In the genomic region with DNA sequence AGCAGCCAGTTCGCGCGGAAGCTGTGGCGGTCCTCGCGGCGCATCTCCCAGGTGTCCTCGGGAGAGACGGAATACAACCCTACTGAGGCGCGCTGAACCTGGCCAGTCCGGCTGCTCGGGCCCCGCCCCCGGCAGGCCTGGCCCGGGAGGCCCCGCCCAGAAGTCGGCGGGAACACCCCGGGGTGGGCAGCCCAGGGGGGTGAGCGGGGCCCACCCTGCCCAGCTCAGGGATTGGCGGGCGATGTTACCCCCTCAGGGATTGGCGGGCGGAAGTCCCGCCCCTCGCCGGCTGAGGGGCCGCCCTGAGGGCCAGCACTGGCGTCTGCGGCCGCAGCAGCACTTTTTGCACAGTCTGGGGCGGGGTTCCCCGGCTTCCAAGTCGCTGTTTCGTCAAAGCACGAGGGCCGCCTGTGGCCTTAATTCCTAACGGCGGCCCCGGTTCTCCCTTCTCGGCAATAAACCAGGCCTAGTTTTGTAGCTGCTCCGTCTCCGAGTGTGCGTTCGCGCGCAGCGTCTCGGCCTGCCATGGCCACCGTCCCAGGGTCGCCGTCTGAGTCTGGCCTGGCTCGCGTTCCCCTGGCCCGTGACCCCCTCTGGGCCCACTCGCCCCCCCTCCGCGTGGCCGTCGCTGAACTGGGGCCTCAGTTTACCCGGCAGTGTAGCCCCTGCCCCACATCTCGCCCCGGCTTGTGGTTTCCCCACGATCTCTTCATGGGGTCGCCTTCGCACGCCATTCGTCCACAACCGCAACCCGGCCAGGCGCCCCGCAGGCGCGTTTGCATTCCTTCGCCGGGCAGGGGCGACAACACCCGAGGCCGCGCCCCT, we compare ENCODE assay signal across 8 cellular contexts. TPM values are rescaled to one million over a fixed set of nuclear protein-coding genes. Genes with fewer than 3 reads are reported as not detected.
A peak's percentile ranks its signal among the peaks of the same experiment; 100 is the strongest.
DNase-seq lines count a peak whose midpoint lies in the region; ATAC-seq, FAIRE-seq and TF ChIP-seq lines count a peak whose summit lies in the region.

No MANE protein-coding gene starts in this region.

- H3K4me1 ChIP-seq in GM12878 (ENCODE audit: control insufficient read depth, insufficient read depth, low read length): peaks cover 5% of the 10 kb centered on the region; the same call in 1 of the 2 replicates
- H3K4me1 ChIP-seq in iPS DF 6.9 (ENCODE audit: control insufficient read depth, insufficient read depth, low read length): peaks cover 6% of the 10 kb centered on the region; the same call in 1 of the 2 replicates

- in situ Hi-C loops in GM12878 (cut with MboI): no loop called here

- H3K27me3 ChIP-seq in GM12878 (replicated peaks in 1 of 2; ENCODE audit: control insufficient read depth in 2 of 2, insufficient read depth in 2 of 2, low read length in 1 of 2) (no peaks in the 10 kb centered on the region), iPS DF 6.9 (ENCODE audit: control insufficient read depth, insufficient read depth, low read length) (no peaks in the 10 kb centered on the region)

- CTCF ChIA-PET in AG04449 (lab: Yijun Ruan, JAX) (interaction anchor here (0.9 to 1.3 kb wide), 2 partner anchors 10 to 315 kb away, joined by 3 to 7 read pairs; no protein-coding TSS in a partner anchor), GM12878 (lab: Yijun Ruan, JAX) (interaction anchor here (0.6 to 1.2 kb wide), 4 partner anchors 12 to 210 kb away, joined by 3 to 5 read pairs (median 3); no protein-coding TSS in a partner anchor)

- ATAC-seq in HG03460 (IDR thresholded peaks at IDR 0.05; ENCODE audit: unreplicated experiment) (peak; percentile 80), GM12878 (peak; percentile 96), sciatic nerve (peak; percentile 97)

- H3K27ac ChIP-seq in GM12878 (ENCODE audit: control insufficient read depth, insufficient read depth) (peak overlapping the region; percentile 66), iPS DF 6.9 (ENCODE audit: low read length) (no peak overlapping the region)

- POLR2A ChIA-PET in AG04449 (lab: Yijun Ruan, JAX): interaction anchor here (0.9 to 1.2 kb wide), 3 partner anchors 22 to 32 kb away, joined by 3 to 4 read pairs (median 3); partner anchors contain the start of gene NBEAL2
- POLR2A ChIA-PET in GM12878 (lab: Charles Lee): interaction anchor here (0.5 to 1.2 kb wide), 3 partner anchors 25 to 83 kb away, joined by 3 to 4 read pairs (median 3); no protein-coding TSS in a partner anchor

- no TSS peak for BruUV-seq in GM12878 (replicated peaks; lab: Mats Ljungman, UMichigan)

- SMC1A ChIA-PET in GM12878 (lab: Charles Lee; ENCODE audit: uncharacterized antibody, unreplicated experiment): interaction anchor here (0.8 to 1.2 kb wide), 3 partner anchors 10 to 219 kb away, joined by 3 read pairs; no protein-coding TSS in a partner anchor

- no peaks in the 10 kb centered on the region for H4K20me1 ChIP-seq in GM12878 (ENCODE audit: control insufficient read depth, insufficient read depth)

- H3K9me3 ChIP-seq in GM12878 (replicated peaks; ENCODE audit: control insufficient read depth, insufficient read depth, low read length) (no peaks in the 10 kb centered on the region), iPS DF 6.9 (ENCODE audit: control insufficient read depth, insufficient read depth, low read length) (no peaks in the 10 kb centered on the region)

- H3K9ac ChIP-seq in GM12878 (ENCODE audit: control insufficient read depth, insufficient read depth, low read length): peak overlapping the region; percentile 66; the same call in 1 of the 2 replicates

- peak overlapping the region; percentile 81 for H3K4me2 ChIP-seq in GM12878 (ENCODE audit: control insufficient read depth, insufficient read depth)

- H2AFZ ChIP-seq in GM12878 (ENCODE audit: control insufficient read depth, low read depth, low read length): peak overlapping the region; percentile 19; the same call in 1 of the 2 replicates

- RAD21 ChIA-PET in GM12878 (lab: Charles Lee; ENCODE audit: unreplicated experiment): interaction anchor here (0.7 kb wide), 1 partner anchor 29 kb away, joined by 4 read pairs; no protein-coding TSS in a partner anchor

- TF ChIP-seq POLR2A in GM12878 (IDR thresholded peaks at IDR 0.05; ENCODE audit: low read depth, low read length): peak; percentile 34; the same call in 1 of the 2 replicates

- no peak for TF ChIP-seq RAD21 in GM12878 (IDR thresholded peaks at IDR 0.05; ENCODE audit: insufficient read depth, low read depth, low read length)

- TF ChIP-seq CTCF in AG04449 (IDR thresholded peaks at IDR 0.05; ENCODE audit: insufficient read depth, low read length, missing control alignments) (no peak), GM12878 (IDR thresholded peaks at IDR 0.05 in 2 of 3, conservative IDR thresholded peaks at IDR 0.05 in 1 of 3; ENCODE audit: control insufficient read depth in 2 of 3, extremely low read depth in 1 of 3, insufficient read depth in 1 of 3, low read depth in 3 of 3, low read length in 3 of 3) (no peak)

- H3K4me3 ChIP-seq in AG04449 (ENCODE audit: low read depth, low read length): peak overlapping the region; percentile 65
- H3K4me3 ChIP-seq in GM12878: peak overlapping the region; percentile 36; the same call in 1 of the 2 replicates
- peak overlapping the region; percentile 55; the same call in 1 of the 2 replicates for H3K4me3 ChIP-seq in iPS DF 6.9 (ENCODE audit: low read length)

- H3K36me3 ChIP-seq in GM12878 (ENCODE audit: control insufficient read depth in 2 of 2, insufficient read depth in 2 of 2, low read length in 1 of 2) (peaks cover 11 to 32% of the 10 kb centered on the region in 2 experiments; a peak in 3 of 4 replicates), iPS DF 6.9 (ENCODE audit: control insufficient read depth, insufficient read depth, low read length) (peaks cover 13% of the 10 kb centered on the region)

- peak; percentile 36 for DNase-seq in AG04449 (ENCODE audit: low read depth, low spot score)
- DNase-seq in GM19239 (ENCODE audit: insufficient read length, low spot score): peak; percentile 96
- DNase-seq in T1000 (lab: John Stamatoyannopoulos, UW): peak; percentile 90
- DNase-seq in GM12878 (ENCODE audit: low read depth, low spot score): peak; percentile 40
- DNase-seq in iPS DF 6.9 (ENCODE audit: low read depth, low spot score): no peak
- peak; percentile 93 for DNase-seq in sciatic nerve (ENCODE audit: low spot score)
- DNase-seq in DMS53 treated with DMSO at 0.1 percent for 48 hours (lab: John Stamatoyannopoulos, UW; ENCODE audit: unreplicated experiment): no peak

- no peaks in the 10 kb centered on the region for H3K79me2 ChIP-seq in GM12878 (ENCODE audit: control insufficient read depth, insufficient read depth, low read length)

- peak; percentile 58 for FAIRE-seq in GM19239 (lab: Jason Lieb, UNC)
- peak; percentile 41 for FAIRE-seq in GM12878 (lab: Jason Lieb, UNC)

- no peak for TF ChIP-seq EP300 in GM12878 (IDR thresholded peaks at IDR 0.05; ENCODE audit: borderline replicate concordance in 1 of 2, control insufficient read depth in 1 of 2, low read depth in 2 of 2, low read length in 2 of 2)

- 33% methylated on average over 77 of the region's 81 CpGs for WGBS in GM12878 (ENCODE audit: insufficient coverage, insufficient replicate concordance, low lambda C conversion rate, missing lambda C conversion rate)
- WGBS in iPS DF 6.9 (ENCODE audit: insufficient coverage, insufficient read length): no CpG with 5 or more reads among the region's 81 CpGs

- intact Hi-C loops in GM12878 (cut with micrococcal nuclease; ENCODE audit: unreplicated experiment) (loop anchor here (2.0 to 10.0 kb wide), 2 partner anchors 211 to 305 kb away; partner anchors contain the start of gene TMIE), sciatic nerve (cut with DNase I) (no loop called here)

TF ChIP-seq in GM12878, 131 proteins besides CTCF, POLR2A, EP300 and RAD21 (continues in another document):
- TF ChIP-seq MEF2A (IDR thresholded peaks at IDR 0.05; ENCODE audit: insufficient read depth, low read depth, low read length) (no peak), RAD51 (IDR thresholded peaks at IDR 0.05) (no peak), IKZF1 (conservative IDR thresholded peaks at IDR 0.05) (0 out of 2 replicates have a peak, but pooled peaks have one; percentile 18)

RNA-seq across cellular contexts. Expression of gene NBEAL2, which starts 30.0 kb away (rescaled TPM):
- total RNA-seq in GM12878 (2013; cell fraction: nucleolus; rRNA removed): 152 and 168 TPM in 2 replicates
- total RNA-seq in GM12878 (2014; rRNA removed) (47.2 and 52.0 TPM in 2 replicates), GM12878 (2014; rRNA removed; fragmentation: Illumina TruSeq; extraction: Trizol) (19.7 and 21.8 TPM in 2 replicates), GM12878 (2021) (106 and 127 TPM in 2 replicates), sciatic nerve (44.0 TPM)
- 27.1 TPM for polyA plus RNA-seq in GM12878 (2011; ENCODE audit: low read depth)
- polyA plus RNA-seq in GM12878 (2011; rRNA removed) (17.1 and 29.0 TPM in 2 replicates), GM12878 (2014; fragmentation: Illumina TruSeq; extraction: Trizol) (16.4 and 41.4 TPM in 2 replicates), GM12878 (2014; fragmentation: Nextera tagmentation; extraction: Ambion mirVana) (under 1 TPM; 0.07 to 0.18 TPM), GM12878 (2014; rRNA removed) (96.3 and 110 TPM in 2 replicates), GM12878 (2016; fragmentation: Nextera tagmentation; extraction: Ambion mirVana) (10 to 100 TPM; 22.5 to 29.7 TPM)
- 39.5 and 52.6 TPM in 2 replicates for polyA plus RNA-seq in GM12878 (2011; cell fraction: cytosol; rRNA removed)
- 940 and 1,024 TPM in 2 replicates for polyA plus RNA-seq in GM12878 (2011; cell fraction: nucleus; rRNA removed)
- 62.9 and 78.4 TPM in 2 replicates for polyA plus RNA-seq in GM12878 (2012)
- polyA minus RNA-seq in GM12878 (2011; rRNA and poly(A)+ RNA removed): 21.7 and 46.1 TPM in 2 replicates
- polyA minus RNA-seq in GM12878 (2011; cell fraction: cytosol; rRNA and poly(A)+ RNA removed): 21.8 and 25.3 TPM in 2 replicates
- polyA minus RNA-seq in GM12878 (2011; cell fraction: nucleus; rRNA and poly(A)+ RNA removed): 95.1 and 139 TPM in 2 replicates

RNA-seq across cellular contexts. Expression of gene CCDC12, which starts 32.9 kb away (rescaled TPM):
- 111 and 121 TPM in 2 replicates for total RNA-seq in GM12878 (2013; cell fraction: nucleolus; rRNA removed)
- total RNA-seq in GM12878 (2014; rRNA removed) (46.9 and 53.0 TPM in 2 replicates), GM12878 (2014; rRNA removed; fragmentation: Illumina TruSeq; extraction: Trizol) (67.3 and 72.4 TPM in 2 replicates), GM12878 (2021) (65.8 and 65.9 TPM in 2 replicates), sciatic nerve (40.9 TPM)
- polyA plus RNA-seq in GM12878 (2011; ENCODE audit: low read depth): 29.4 TPM
- polyA plus RNA-seq in GM12878 (2011; rRNA removed) (31.2 and 45.6 TPM in 2 replicates), GM12878 (2014; fragmentation: Illumina TruSeq; extraction: Trizol) (11.2 and 63.3 TPM in 2 replicates), GM12878 (2014; fragmentation: Nextera tagmentation; extraction: Ambion mirVana) (10 to 100 TPM in 1 of 2 experiments, 1 to 10 TPM in 1; 9.2 to 22.5 TPM), GM12878 (2014; rRNA removed) (59.3 and 67.6 TPM in 2 replicates), GM12878 (2016; fragmentation: Nextera tagmentation; extraction: Ambion mirVana) (10 to 100 TPM; 83.1 to 91.4 TPM)
- polyA plus RNA-seq in GM12878 (2011; cell fraction: cytosol; rRNA removed): 52.2 and 68.0 TPM in 2 replicates
- 63.4 and 85.5 TPM in 2 replicates for polyA plus RNA-seq in GM12878 (2011; cell fraction: nucleus; rRNA removed)
- polyA plus RNA-seq in GM12878 (2012): 47.7 and 72.7 TPM in 2 replicates
- polyA minus RNA-seq in GM12878 (2011; rRNA and poly(A)+ RNA removed): 69.5 and 77.8 TPM in 2 replicates
- 15.6 and 18.2 TPM in 2 replicates for polyA minus RNA-seq in GM12878 (2011; cell fraction: cytosol; rRNA and poly(A)+ RNA removed)
- polyA minus RNA-seq in GM12878 (2011; cell fraction: nucleus; rRNA and poly(A)+ RNA removed): 64.3 and 144 TPM in 2 replicates

Comparison
In these comparisons a context has a peak if more than half of its experiments do, and no peak if none do; other contexts are left out.
1. DNase-seq: peak in AG04449 (single experiment), GM19239 (single experiment), T1000 (single experiment), GM12878 (single experiment) and sciatic nerve (single experiment); none in iPS DF 6.9 (single experiment) and DMS53 treated with DMSO at 0.1 percent for 48 hours (single experiment).
2. Peak in every context shown above with its lines, with median percentiles within 50 percentile points of each other: H3K4me3 ChIP-seq and ATAC-seq.